In genomic region chrY:7085606-7086005, GRCh38 we compare ENCODE assay signal across 8 cellular contexts.
DNase-seq lines count a peak whose midpoint lies in the region; ATAC-seq and TF ChIP-seq lines count a peak whose summit lies in the region.

No MANE protein-coding gene starts in this region.

- H3K9ac ChIP-seq in MM.1S (ENCODE audit: low read length) (no peak overlapping the region), mesenchymal stem cell (ENCODE audit: low read length) (no peak overlapping the region)

- H4K20me1 ChIP-seq in MM.1S (ENCODE audit: insufficient read depth, low read length) = no peaks in the 10 kb centered on the region

- H3K4me1 ChIP-seq in tibial artery = no peaks in the 10 kb centered on the region
- H3K4me1 ChIP-seq in MM.1S (ENCODE audit: low read length) = no peaks in the 10 kb centered on the region
- H3K4me1 ChIP-seq in mesenchymal stem cell (ENCODE audit: control insufficient read depth, insufficient read depth, low read depth, low read length) = no peaks in the 10 kb centered on the region

- H2AFZ ChIP-seq in MM.1S (ENCODE audit: low read length) (no peak overlapping the region), mesenchymal stem cell (ENCODE audit: low read depth, low read length) (no peak overlapping the region)

- H2AK5ac ChIP-seq in mesenchymal stem cell (ENCODE audit: low read length, severe bottlenecking) = no peak overlapping the region

- no peak overlapping the region for H3K23ac ChIP-seq in mesenchymal stem cell (ENCODE audit: low read length in 2 of 2)

- H3K4me2 ChIP-seq in MM.1S (ENCODE audit: low read depth, low read length) = no peak overlapping the region
- H3K4me2 ChIP-seq in mesenchymal stem cell (ENCODE audit: low read length, poor library complexity, severe bottlenecking) = no peak overlapping the region

- no peaks in the 10 kb centered on the region for H3K79me2 ChIP-seq in MM.1S (ENCODE audit: low read length)

- H3K27ac ChIP-seq in tibial artery (no peak overlapping the region), MM.1S (ENCODE audit: low read length) (no peak overlapping the region), mesenchymal stem cell (ENCODE audit: low read length, poor library complexity, severe bottlenecking) (no peak overlapping the region)

- H3K9me3 ChIP-seq in tibial artery = no peaks in the 10 kb centered on the region
- no peaks in the 10 kb centered on the region for H3K9me3 ChIP-seq in MM.1S (replicated peaks; ENCODE audit: insufficient read depth, low read length)
- no peaks in the 10 kb centered on the region for H3K9me3 ChIP-seq in mesenchymal stem cell (ENCODE audit: control insufficient read depth, low read length)

- no peak overlapping the region for H2BK15ac ChIP-seq in mesenchymal stem cell (ENCODE audit: low read depth, poor library complexity, severe bottlenecking)

- H3K9me3 Mint-ChIP-seq in activated CD4-positive, alpha-beta memory T cell treated with anti-CD3 and anti-CD28 coated beads, Interleukin-2, amount 10 ng/mL, durations not matched to agents 7 days and 5 days = no peaks in the 10 kb centered on the region

- DNase-seq in HT1080 (ENCODE audit: low read depth) (peak; percentile 46), inferior parietal cortex (ENCODE audit: extremely low spot score) (peak; percentile 61), tibial artery (peak; percentile 40 to 71), NCI-H748 (lab: John Stamatoyannopoulos, UW; ENCODE audit: unreplicated experiment) (no peak), MM.1S (no peak), mesenchymal stem cell (no peak)
- DNase-seq in activated CD4-positive, alpha-beta memory T cell treated with anti-CD3 and anti-CD28 coated beads, Interleukin-2, amount 10 ng/mL, durations not matched to agents 7 days and 5 days = peak; percentile 81

- no peak overlapping the region for H2BK5ac ChIP-seq in mesenchymal stem cell (ENCODE audit: low read depth, low read length, poor library complexity, severe bottlenecking)

- WGBS in mesenchymal stem cell = 2% methylated on average over 9 of the region's 10 CpGs

- no peaks in the 10 kb centered on the region for H3K36me3 Mint-ChIP-seq in activated CD4-positive, alpha-beta memory T cell treated with anti-CD3 and anti-CD28 coated beads, Interleukin-2, amount 10 ng/mL, durations not matched to agents 7 days and 5 days (ENCODE audit: low read depth)

- TF ChIP-seq CTCF in tibial artery (IDR thresholded peaks at IDR 0.05) (peak; percentile 63 to 67), MM.1S (IDR thresholded peaks at IDR 0.05; ENCODE audit: low read length) (no peak)

- no peak overlapping the region for H3K4ac ChIP-seq in mesenchymal stem cell (ENCODE audit: low read depth in 1 of 2, low read length in 2 of 2)

- intact Hi-C loops in tibial artery (cut with DNase I; ENCODE audit: low total_unique reads) = no loop called here

- peak overlapping the region; percentile 36 for H3K27ac Mint-ChIP-seq in activated CD4-positive, alpha-beta memory T cell treated with anti-CD3 and anti-CD28 coated beads, Interleukin-2, amount 10 ng/mL, durations not matched to agents 7 days and 5 days

- no peak overlapping the region for H2BK120ac ChIP-seq in mesenchymal stem cell (ENCODE audit: low read depth, low read length)

- H3K14ac ChIP-seq in mesenchymal stem cell (ENCODE audit: low read length in 2 of 2) = no peak overlapping the region

- CTCF ChIA-PET in activated CD4-positive, alpha-beta memory T cell treated with anti-CD3 and anti-CD28 coated beads, Interleukin-2, amount 10 ng/mL, durations not matched to agents 7 days and 5 days (lab: Charles Lee) = interaction anchor here (0.6 to 1.9 kb wide), 13 partner anchors 10 to 214 kb away, joined by 3 to 14 read pairs (median 3); no protein-coding TSS in a partner anchor

- H3K36me3 ChIP-seq in tibial artery (no peaks in the 10 kb centered on the region), MM.1S (replicated peaks; ENCODE audit: insufficient read depth, low read length) (no peaks in the 10 kb centered on the region), mesenchymal stem cell (ENCODE audit: control insufficient read depth in 1 of 2, insufficient read depth in 2 of 2, low read depth in 1 of 2, low read length in 2 of 2) (no peaks in the 10 kb centered on the region)

- H3F3A ChIP-seq in MM.1S (ENCODE audit: insufficient read depth, low read length) = no peaks in the 10 kb centered on the region

- no peak overlapping the region for H2BK12ac ChIP-seq in mesenchymal stem cell (ENCODE audit: low read length in 2 of 2)

- H3K27me3 ChIP-seq in tibial artery (no peaks in the 10 kb centered on the region), MM.1S (replicated peaks; ENCODE audit: insufficient read depth, low read length) (no peaks in the 10 kb centered on the region), mesenchymal stem cell (ENCODE audit: control insufficient read depth in 1 of 2, insufficient read depth in 1 of 2, low read length in 2 of 2) (no peaks in the 10 kb centered on the region)

- H4K8ac ChIP-seq in mesenchymal stem cell (ENCODE audit: low read length) = no peak overlapping the region

- H3K4me1 Mint-ChIP-seq in activated CD4-positive, alpha-beta memory T cell treated with anti-CD3 and anti-CD28 coated beads, Interleukin-2, amount 10 ng/mL, durations not matched to agents 7 days and 5 days = peaks cover 23% of the 10 kb centered on the region

- H3K18ac ChIP-seq in mesenchymal stem cell (ENCODE audit: low read depth in 1 of 2, low read length in 2 of 2) = no peak overlapping the region

- H3K79me1 ChIP-seq in mesenchymal stem cell (replicated peaks; ENCODE audit: low read length, poor library complexity, severe bottlenecking) = no peaks in the 10 kb centered on the region

- H4K91ac ChIP-seq in mesenchymal stem cell (ENCODE audit: low read length) = no peak overlapping the region

- POLR2A ChIA-PET in activated CD4-positive, alpha-beta memory T cell treated with anti-CD3 and anti-CD28 coated beads, Interleukin-2, amount 10 ng/mL, durations not matched to agents 7 days and 5 days (lab: Charles Lee) = no interaction called here

- ATAC-seq in GM18519 (IDR thresholded peaks at IDR 0.05; ENCODE audit: low FRiP score, unreplicated experiment) = peak; percentile 95

- H3K9me2 ChIP-seq in MM.1S (replicated peaks; ENCODE audit: insufficient read depth, low read length) = no peaks in the 10 kb centered on the region

- H3K27me3 Mint-ChIP-seq in activated CD4-positive, alpha-beta memory T cell treated with anti-CD3 and anti-CD28 coated beads, Interleukin-2, amount 10 ng/mL, durations not matched to agents 7 days and 5 days = peaks cover 2% of the 10 kb centered on the region

- H3K4me3 ChIP-seq in tibial artery (no peak overlapping the region), MM.1S (ENCODE audit: low read length) (no peak overlapping the region), mesenchymal stem cell (ENCODE audit: insufficient read depth in 1 of 2, low read depth in 1 of 2, low read length in 2 of 2) (no peak overlapping the region)

- H3K4me3 Mint-ChIP-seq in activated CD4-positive, alpha-beta memory T cell treated with anti-CD3 and anti-CD28 coated beads, Interleukin-2, amount 10 ng/mL, durations not matched to agents 7 days and 5 days = no peak overlapping the region

Comparison
In these comparisons a context has a peak if more than half of its experiments do, and no peak if none do; other contexts are left out.
1. DNase-seq: peak in HT1080 (single experiment), activated CD4-positive, alpha-beta memory T cell treated with anti-CD3 and anti-CD28 coated beads, Interleukin-2, amount 10 ng/mL, durations not matched to agents 7 days and 5 days (single experiment), inferior parietal cortex (single experiment) and tibial artery (2 of 2); none in NCI-H748 (single experiment), MM.1S (single experiment) and mesenchymal stem cell (single experiment).